In the genomic region with DNA sequence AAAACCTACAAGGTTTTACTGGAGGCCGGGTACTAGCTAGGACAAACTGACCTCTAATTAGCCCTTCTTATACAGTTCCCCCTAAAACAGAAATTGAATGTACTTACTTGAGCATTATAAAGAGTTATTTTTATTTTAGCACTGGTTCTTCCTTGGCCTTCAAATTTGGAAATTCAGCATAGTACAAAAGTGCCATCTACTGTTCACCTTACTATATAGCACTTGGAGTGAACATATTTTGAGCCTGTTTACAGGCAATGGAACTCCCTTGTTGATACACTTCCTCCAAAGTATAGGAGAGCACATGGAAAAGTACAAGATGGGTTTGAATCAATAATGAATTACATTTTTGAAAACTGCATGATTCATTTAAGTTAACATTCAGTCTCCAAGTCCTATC, we compare ENCODE assay signal across 8 cellular contexts. TPM values are rescaled to one million over a fixed set of nuclear protein-coding genes. Genes with fewer than 3 reads are reported as not detected.
DNase-seq lines count a peak whose midpoint lies in the region; ATAC-seq and TF ChIP-seq lines count a peak whose summit lies in the region.

No MANE protein-coding gene starts in this region.

- DNase-seq in NCI-H2029 (lab: John Stamatoyannopoulos, UW) (peak; percentile 33), amniotic epithelial cell (ENCODE audit: low read depth) (peak; percentile 53), kidney epithelial cell (ENCODE audit: low read depth) (no peak), uterus (no peak)
- DNase-seq in activated CD8-positive, alpha-beta memory T cell treated with anti-CD3 and anti-CD28 coated beads, Interleukin-2, amount 50 U/mL, for 4 hours = no peak

- no peak for TF ChIP-seq POLR2A in uterus (IDR thresholded peaks at IDR 0.05)

- H3K27me3 ChIP-seq in DOHH2 (ENCODE audit: control insufficient read depth, low read length) = no peaks in the 10 kb centered on the region
- H3K27me3 ChIP-seq in kidney epithelial cell (ENCODE audit: control insufficient read depth, insufficient read depth, low read length) = no peaks in the 10 kb centered on the region
- H3K27me3 ChIP-seq in uterus = no peaks in the 10 kb centered on the region

- H3K9me2 ChIP-seq in DOHH2 (replicated peaks; ENCODE audit: control insufficient read depth, low read length) = no peaks in the 10 kb centered on the region

- H3K4me3 ChIP-seq in DOHH2 (ENCODE audit: low read length) = no peak overlapping the region
- H3K4me3 ChIP-seq in kidney epithelial cell (ENCODE audit: low read depth, low read length) = no peak overlapping the region
- no peak overlapping the region for H3K4me3 ChIP-seq in uterus

- peaks cover 15% of the 10 kb centered on the region for H3F3A ChIP-seq in DOHH2 (ENCODE audit: control insufficient read depth, insufficient read depth)

- ATAC-seq in GM21723 (IDR thresholded peaks at IDR 0.05; ENCODE audit: unreplicated experiment) (peak; percentile 21), GM19452 (IDR thresholded peaks at IDR 0.05; ENCODE audit: unreplicated experiment) (no peak)

- TF ChIP-seq CTCF in DOHH2 (IDR thresholded peaks at IDR 0.05; ENCODE audit: low read depth, low read length, poor library complexity, severe bottlenecking) (peak; percentile 71), kidney epithelial cell (IDR thresholded peaks at IDR 0.05; ENCODE audit: insufficient read depth, low read length, poor library complexity, severe bottlenecking) (peak; percentile 63), uterus (IDR thresholded peaks at IDR 0.05) (peak; percentile 58 to 73 (median 68))

- peaks cover 23% of the 10 kb centered on the region for H3K4me1 ChIP-seq in DOHH2 (ENCODE audit: control insufficient read depth, low read length)
- no peaks in the 10 kb centered on the region for H3K4me1 ChIP-seq in uterus

- no peaks in the 10 kb centered on the region for H4K20me1 ChIP-seq in DOHH2 (ENCODE audit: control insufficient read depth, insufficient read depth, low read depth, low read length)

- H3K9me3 ChIP-seq in DOHH2 (ENCODE audit: control insufficient read depth, insufficient read depth, low read length) (no peaks in the 10 kb centered on the region), uterus (no peaks in the 10 kb centered on the region)

- intact Hi-C loops in uterus (cut with DNase I; ENCODE audit: low total_unique reads) = no loop called here

- H3K79me2 ChIP-seq in DOHH2 (ENCODE audit: control insufficient read depth, low read length) = peaks cover 10% of the 10 kb centered on the region

- H3K27ac ChIP-seq in DOHH2 (ENCODE audit: low read depth, low read length) = no peak overlapping the region
- H3K27ac ChIP-seq in uterus = no peak overlapping the region

- H3K36me3 ChIP-seq in DOHH2 (ENCODE audit: control insufficient read depth, low read length) = peaks cover 2% of the 10 kb centered on the region; the same call in 1 of the 2 replicates
- no peaks in the 10 kb centered on the region for H3K36me3 ChIP-seq in kidney epithelial cell (ENCODE audit: control insufficient read depth, insufficient read depth, low read length)
- no peaks in the 10 kb centered on the region for H3K36me3 ChIP-seq in uterus

- no peak overlapping the region for H3K4me2 ChIP-seq in DOHH2 (ENCODE audit: low read length)

RNA-seq across cellular contexts. Expression of gene POC1B, which starts 3.9 kb away (rescaled TPM):
- total RNA-seq in kidney epithelial cell = 18.4 and 22.7 TPM in 2 replicates
- 10 to 100 TPM in 3 of 4 donors, 1 to 10 TPM in 1; 9.7 to 36.8 (median 30.5) TPM for total RNA-seq in uterus

RNA-seq across cellular contexts. Expression of gene GALNT4, which starts 5.1 kb away (rescaled TPM):
- 4.0 and 4.1 TPM in 2 replicates for total RNA-seq in kidney epithelial cell
- 10 to 100 TPM in 1 of 4 donors, 1 to 10 TPM in 3; 1.5 to 27.0 (median 3.7) TPM for total RNA-seq in uterus

Comparison
In these comparisons a context has a peak if more than half of its experiments do, and no peak if none do; other contexts are left out.
1. DNase-seq: peak in NCI-H2029 (single experiment) and amniotic epithelial cell (single experiment); none in kidney epithelial cell (single experiment), uterus (0 of 2) and activated CD8-positive, alpha-beta memory T cell treated with anti-CD3 and anti-CD28 coated beads, Interleukin-2, amount 50 U/mL, for 4 hours (single experiment).
2. Peak in every context shown above with its lines, with median percentiles within 50 percentile points of each other: CTCF ChIP-seq.